20 cellular contexts compared by ENCODE assay signal in genomic region chr1:208042868-208043267, GRCh38.
"Had no signal": no experiment of that assay in that cellular context is flagged by ENCODE, and none has a peak within 500 bp of the region (broad histone marks: within the 10 kb centered on the region; RNA-seq: fewer than 3 reads in every experiment).

No MANE protein-coding gene starts in this region.

- FAIRE-seq: HepG2, K562 had no signal

- H3K9me3 Mint-ChIP-seq: IgD-negative memory B cell had no signal

- H3K4me3 Mint-ChIP-seq: IgD-negative memory B cell had no signal

- H3K4me2 ChIP-seq: KMS-11, SK-N-SH had no signal

- DNase-seq: Kasumi-1; MV-4-11; NCI-H1048; NCI-H1436 treated with DMSO at 0.1 percent for 48 hours; NCI-H1694; NCI-H187 treated with DMSO at 0.1 percent for 48 hours; NCI-H2171 treated with DMSO at 0.1 percent for 48 hours; NCI-H345; NCI-H446 treated with DMSO at 0.1 percent for 48 hours; NCI-H510A treated with DMSO at 0.1 percent for 48 hours; NCI-H526; NK-92 treated with Interleukin-12 subunit alpha and Interleukin-12 subunit beta, amount 100 ng/mL, for 24 hours; PC-3; SHP77; SK-N-SH had no signal

- H3K9ac ChIP-seq: KMS-11, SK-N-SH had no signal

- H3K27ac ChIP-seq: KMS-11 had no signal

- H3K9me3 ChIP-seq: SK-N-SH had no signal

- H3K4me1 Mint-ChIP-seq: IgD-negative memory B cell had no signal

- H3K4me3 ChIP-seq: K562 had no signal

- ATAC-seq: HepG2, K562, Panc1, PC-3 had no signal

- H3K36me3 Mint-ChIP-seq: IgD-negative memory B cell had no signal
